16 cellular contexts compared by ENCODE assay signal in the genomic region with DNA sequence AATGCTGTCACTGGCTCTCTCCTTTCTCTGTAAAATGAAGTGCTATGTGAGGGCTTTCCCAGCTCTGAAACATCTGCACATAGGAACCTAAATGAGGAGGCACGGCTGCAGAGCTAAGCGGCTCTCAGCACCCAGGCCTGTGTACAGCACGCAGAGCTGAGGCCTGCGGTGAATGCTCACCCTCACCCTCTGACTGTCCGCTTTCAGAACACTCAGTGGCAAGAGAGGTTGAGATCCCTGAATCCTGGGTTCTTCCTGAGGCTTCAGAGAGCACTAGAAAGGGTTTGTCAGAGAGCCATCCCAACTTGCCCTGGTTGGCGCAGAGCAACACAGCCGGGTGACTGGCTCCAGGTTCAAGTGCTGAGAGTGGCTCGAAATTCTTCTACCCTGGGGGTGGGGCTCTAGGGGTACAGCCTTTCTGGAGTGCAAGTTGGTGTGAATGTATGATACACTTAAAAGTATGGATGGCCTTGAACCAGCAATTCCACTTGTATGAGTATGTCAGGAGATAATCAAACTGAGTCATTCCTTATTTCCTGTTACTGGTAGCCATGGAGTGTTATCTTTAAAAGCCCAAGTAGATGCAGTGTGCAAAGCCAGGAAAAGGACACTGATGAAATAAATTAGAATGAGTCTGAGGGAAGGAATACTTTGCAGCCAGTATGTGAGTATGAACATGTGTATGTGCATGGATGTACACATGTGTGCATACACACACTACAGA. TPM values are rescaled to one million over a fixed set of nuclear protein-coding genes. Genes with fewer than 3 reads are reported as not detected.
DNase-seq lines count a peak whose midpoint lies in the region; ATAC-seq, FAIRE-seq and TF ChIP-seq lines count a peak whose summit lies in the region.
"Had no signal": no experiment of that assay in that cellular context is flagged by ENCODE, and none has a peak within 500 bp of the region (broad histone marks: within the 10 kb centered on the region; RNA-seq: fewer than 3 reads in every experiment).

No MANE protein-coding gene starts in this region.

- CTCF ChIA-PET in PC-9 (lab: Charles Lee): interaction anchor here (1.2 kb wide), 1 partner anchor 211 kb away, joined by 5 read pairs; no protein-coding TSS in a partner anchor

- H3K27me3 ChIP-seq in PC-9 (ENCODE audit: insufficient read depth, low read depth) (no peaks in the 10 kb centered on the region), osteoblast (ENCODE audit: insufficient read depth, low read length) (no peaks in the 10 kb centered on the region)

- H3K9me3 ChIP-seq in PC-9 (ENCODE audit: insufficient read depth, low read depth): peaks cover 21% of the 10 kb centered on the region
- H3K9me3 ChIP-seq in osteoblast (ENCODE audit: low read depth, low read length): peaks cover 4% of the 10 kb centered on the region
- peaks cover 0 to 3% of the 10 kb centered on the region in 2 donors for H3K9me3 ChIP-seq in kidney (ENCODE audit: control insufficient read depth in 1 of 2, low read length in 2 of 2)
- H3K9me3 ChIP-seq: SJCRH30 had no signal

- peaks cover 15% of the 10 kb centered on the region; the same call in 1 of the 2 replicates for H3F3A ChIP-seq in PC-9 (ENCODE audit: insufficient read depth, low read depth)

- TF ChIP-seq CTCF in PC-9 (conservative IDR thresholded peaks at IDR 0.05) (no peak), osteoblast (IDR thresholded peaks at IDR 0.05; ENCODE audit: extremely low read depth, low read depth, low read length) (no peak), kidney (IDR thresholded peaks at IDR 0.05; ENCODE audit: borderline replicate concordance, extremely low read depth, insufficient read depth) (no peak)

- FAIRE-seq in kidney (lab: Jason Lieb, UNC): no peak
- FAIRE-seq: D721Med, endometrium, GM12892 had no signal

- no peak overlapping the region for H3K9ac ChIP-seq in kidney (ENCODE audit: low read length in 2 of 2)

- no peak for ATAC-seq in left colon

- no peaks in the 10 kb centered on the region for H3K36me3 ChIP-seq in PC-9 (ENCODE audit: low read depth)
- no peaks in the 10 kb centered on the region for H3K36me3 ChIP-seq in osteoblast (ENCODE audit: insufficient read depth, low read length)
- H3K36me3 ChIP-seq in kidney (ENCODE audit: control insufficient read depth in 1 of 2, insufficient read depth in 2 of 2, low read length in 2 of 2): no peaks in the 10 kb centered on the region
- H3K36me3 ChIP-seq: SJCRH30 had no signal

- H3K27ac ChIP-seq in PC-9 (peak overlapping the region; percentile 20), osteoblast (ENCODE audit: low read depth, low read length) (peak overlapping the region; percentile 74), kidney (ENCODE audit: low read depth in 2 of 2, low read length in 2 of 2) (no peak overlapping the region)
- H3K27ac ChIP-seq: SJCRH30 had no signal

- peak; percentile 94 for DNase-seq in ELR (ENCODE audit: low read depth)
- DNase-seq in PC-9: peak; percentile 28 to 82
- peak; percentile 84 for DNase-seq in dermis blood vessel endothelial cell
- peak; percentile 93 for DNase-seq in osteoblast (ENCODE audit: insufficient read length, low spot score, missing footprints)
- no peak for DNase-seq in activated CD4-positive, alpha-beta T cell treated with anti-CD3 and anti-CD28 coated beads for 48 hours
- DNase-seq in left colon: no peak
- no peak for DNase-seq in RPMI8226
- DNase-seq in kidney: no peak
- DNase-seq: activated T-cell treated with anti-CD3 and anti-CD28 coated beads for 4 hours, amygdala, NCI-H526 treated with DMSO at 0.1 percent for 48 hours, SJCRH30, substantia nigra had no signal

- H3K4me1 ChIP-seq in PC-9 (replicated peaks; ENCODE audit: insufficient read depth): peaks cover 23% of the 10 kb centered on the region
- peaks cover 17% of the 10 kb centered on the region for H3K4me1 ChIP-seq in osteoblast (ENCODE audit: insufficient read depth, low read length)
- no peaks in the 10 kb centered on the region for H3K4me1 ChIP-seq in kidney (ENCODE audit: control insufficient read depth in 1 of 2, insufficient read depth in 1 of 2, low read depth in 1 of 2, low read length in 2 of 2)
- H3K4me1 ChIP-seq: SJCRH30 had no signal

- H3K9me2 ChIP-seq in PC-9 (ENCODE audit: insufficient read depth): no peaks in the 10 kb centered on the region

- H3K79me2 ChIP-seq in PC-9 (ENCODE audit: low read depth) (no peaks in the 10 kb centered on the region), osteoblast (ENCODE audit: insufficient read depth, low read length) (no peaks in the 10 kb centered on the region)

- H3K4me2 ChIP-seq in PC-9 (no peak overlapping the region), osteoblast (ENCODE audit: insufficient read depth, low read length) (peak overlapping the region; percentile 4)

- intact Hi-C loops in PC-9 (cut with micrococcal nuclease; ENCODE audit: unreplicated experiment) (no loop called here), left colon (cut with DNase I, micrococcal nuclease) (no loop called here), kidney (cut with DNase I) (no loop called here)

- POLR2A ChIA-PET in PC-9 (lab: Charles Lee; ENCODE audit: unreplicated experiment): no interaction called here

- H3K4me3 ChIP-seq in PC-9 (no peak overlapping the region), osteoblast (ENCODE audit: insufficient read depth, low read length) (no peak overlapping the region), kidney (ENCODE audit: low read length in 2 of 2) (no peak overlapping the region)
- H3K4me3 ChIP-seq: SJCRH30 had no signal

- H2AFZ ChIP-seq in PC-9: no peak overlapping the region
- H2AFZ ChIP-seq in osteoblast (ENCODE audit: low read length): peak overlapping the region; percentile 4

- BruUV-seq in PC-9 (replicated peaks; lab: Mats Ljungman, UMichigan): no TSS peak

- no peaks in the 10 kb centered on the region for H4K20me1 ChIP-seq in PC-9 (ENCODE audit: insufficient read depth)
- no peaks in the 10 kb centered on the region for H4K20me1 ChIP-seq in osteoblast (ENCODE audit: insufficient read depth, low read length)

RNA-seq across cellular contexts. Expression of gene CCDC201, which starts 1.7 kb away (rescaled TPM):
- total RNA-seq in PC-9 (2021): not detected in 2 replicates
- total RNA-seq in dermis blood vessel endothelial cell: not detected in 2 replicates
- total RNA-seq in osteoblast: not detected in 2 replicates
- not detected for total RNA-seq in left colon
- not detected for total RNA-seq in kidney
- not detected for polyA plus RNA-seq in kidney (ENCODE audit: insufficient read depth, low read depth, low replicate concordance)
- total RNA-seq: SJCRH30 had no signal

RNA-seq across cellular contexts. Expression of gene IGFBP1, which starts 13.7 kb away (rescaled TPM):
- 0.33 and 0.92 TPM in 2 replicates for total RNA-seq in PC-9 (2021)
- 0.34 and 0.47 TPM in 2 replicates for total RNA-seq in dermis blood vessel endothelial cell
- 0.59 and 4.0 TPM in 2 replicates for total RNA-seq in osteoblast
- not detected for total RNA-seq in left colon
- not detected for total RNA-seq in kidney
- 0.65 TPM for polyA plus RNA-seq in kidney (ENCODE audit: insufficient read depth, low read depth, low replicate concordance)
- total RNA-seq: SJCRH30 had no signal

RNA-seq across cellular contexts. Expression of gene IGFBP3, which starts 46.5 kb away (rescaled TPM):
- total RNA-seq in PC-9 (2021) (237 and 386 TPM in 2 replicates), dermis blood vessel endothelial cell (4.8 and 18.0 TPM in 2 replicates), osteoblast (2,046 and 2,181 TPM in 2 replicates), left colon (10 to 100 TPM; 30.9 to 38.0 TPM), kidney (193 TPM)
- 50.5 TPM for polyA plus RNA-seq in kidney (ENCODE audit: insufficient read depth, low read depth, low replicate concordance)
- total RNA-seq: SJCRH30 had no signal

Comparison
In these comparisons a context has a peak if more than half of its experiments do, and no peak if none do; other contexts are left out.
1. DNase-seq: peak in ELR (single experiment), PC-9 (2 of 2), dermis blood vessel endothelial cell (single experiment) and osteoblast (single experiment); none in activated CD4-positive, alpha-beta T cell treated with anti-CD3 and anti-CD28 coated beads for 48 hours (single experiment), left colon (0 of 2), RPMI8226 (single experiment) and kidney (single experiment).
2. H3K27ac ChIP-seq: peak in PC-9 (single experiment) and osteoblast (single experiment); none in kidney (0 of 2).